ENCODE assay signal across 15 cellular contexts in genomic region chr6:159037746-159038290, GRCh38. TPM values are rescaled to one million over a fixed set of nuclear protein-coding genes. Genes with fewer than 3 reads are reported as not detected.
DNase-seq lines count a peak whose midpoint lies in the region; ATAC-seq and TF ChIP-seq lines count a peak whose summit lies in the region.
"Had no signal": no experiment of that assay in that cellular context is flagged by ENCODE, and none has a peak within 500 bp of the region (broad histone marks: within the 10 kb centered on the region; RNA-seq: fewer than 3 reads in every experiment).

No MANE protein-coding gene starts in this region.

- TF ChIP-seq CTCF in epithelial cell of esophagus (IDR thresholded peaks at IDR 0.05; ENCODE audit: insufficient read depth, low read depth, low read length, missing control alignments) (no peak), adrenal gland (IDR thresholded peaks at IDR 0.05) (no peak)

- no peaks in the 10 kb centered on the region for H3K27me3 Mint-ChIP-seq in activated naive CD4-positive, alpha-beta T cell treated with anti-CD3 and anti-CD28 coated beads for 36 hours (ENCODE audit: low read depth)
- H3K27me3 Mint-ChIP-seq in stimulated activated naive B cell treated with anti-CD40 and anti-IgM and Interleukin-4, amounts not matched to agents 10 μg/mL and 1 μg/mL and 100 μg/mL, for 72 hours: no peaks in the 10 kb centered on the region

- no peak for ATAC-seq in stimulated activated naive B cell treated with anti-CD40 and anti-IgM and Interleukin-4, amounts not matched to agents 10 μg/mL and 1 μg/mL and 100 μg/mL, for 72 hours (replicated peaks)
- no peak for ATAC-seq in HG03565 (IDR thresholded peaks at IDR 0.05; ENCODE audit: unreplicated experiment)

- CTCF ChIA-PET in activated naive CD4-positive, alpha-beta T cell treated with anti-CD3 and anti-CD28 coated beads for 36 hours (lab: Charles Lee): interaction anchor here (0.7 to 8.8 kb wide), 2 partner anchors 71 to 105 kb away, joined by 3 to 92 read pairs; no protein-coding TSS in a partner anchor

- H3K4me1 ChIP-seq in adrenal gland (replicated peaks in 1 of 2): peaks cover 0 to 3% of the 10 kb centered on the region in 2 donors

- H3K4me1 Mint-ChIP-seq in activated naive CD4-positive, alpha-beta T cell treated with anti-CD3 and anti-CD28 coated beads for 36 hours (ENCODE audit: low read depth): peaks cover 67% of the 10 kb centered on the region
- H3K4me1 Mint-ChIP-seq in stimulated activated naive B cell treated with anti-CD40 and anti-IgM and Interleukin-4, amounts not matched to agents 10 μg/mL and 1 μg/mL and 100 μg/mL, for 72 hours: peaks cover 35 to 90% of the 10 kb centered on the region in 2 donors

- no peak for TF ChIP-seq POLR2A in adrenal gland (IDR thresholded peaks at IDR 0.05)

- no peaks in the 10 kb centered on the region for H3K9me3 ChIP-seq in adrenal gland (replicated peaks in 1 of 3)

- H3K4me3 ChIP-seq in epithelial cell of esophagus (ENCODE audit: low read length): no peak overlapping the region
- H3K4me3 ChIP-seq in adrenal gland: no peak overlapping the region
- H3K4me3 ChIP-seq: hepatocyte had no signal

- H3K36me3 ChIP-seq in adrenal gland (replicated peaks in 1 of 2): no peaks in the 10 kb centered on the region

- H3K27me3 ChIP-seq in adrenal gland: no peaks in the 10 kb centered on the region
- H3K27me3 ChIP-seq: hepatocyte had no signal

- H3K9me3 Mint-ChIP-seq in activated naive CD4-positive, alpha-beta T cell treated with anti-CD3 and anti-CD28 coated beads for 36 hours: no peaks in the 10 kb centered on the region
- no peaks in the 10 kb centered on the region for H3K9me3 Mint-ChIP-seq in stimulated activated naive B cell treated with anti-CD40 and anti-IgM and Interleukin-4, amounts not matched to agents 10 μg/mL and 1 μg/mL and 100 μg/mL, for 72 hours

- DNase-seq in activated naive CD4-positive, alpha-beta T cell treated with anti-CD3 and anti-CD28 coated beads for 36 hours: no peak
- DNase-seq in activated naive CD4-positive, alpha-beta T cell treated with Interleukin-2 at 50 U/mL for 16 hours: no peak
- DNase-seq in NCI-H69 (lab: John Stamatoyannopoulos, UW) (peak; percentile 27), epithelial cell of esophagus (ENCODE audit: low read depth) (peak; percentile 61), T1000 (lab: John Stamatoyannopoulos, UW) (no peak), adrenal gland (no peak)
- DNase-seq in stimulated activated naive B cell treated with anti-CD40 and anti-IgM and Interleukin-4, amounts not matched to agents 10 μg/mL and 1 μg/mL and 100 μg/mL, for 72 hours: no peak
- DNase-seq: erythroblast; NCI-H1417; NCI-H510A treated with DMSO at 0.1 percent for 48 hours; SHP77; stimulated activated CD4-positive, alpha-beta T cell treated with anti-CD3 and anti-CD28 coated beads, Interleukin-2, amount 100 ng/mL, for 24 hours had no signal

- H3K27ac ChIP-seq in adrenal gland: no peak overlapping the region

- H3K36me3 Mint-ChIP-seq in activated naive CD4-positive, alpha-beta T cell treated with anti-CD3 and anti-CD28 coated beads for 36 hours (ENCODE audit: low read depth): peaks cover 78% of the 10 kb centered on the region
- peaks cover 56 to 62% of the 10 kb centered on the region in 2 donors for H3K36me3 Mint-ChIP-seq in stimulated activated naive B cell treated with anti-CD40 and anti-IgM and Interleukin-4, amounts not matched to agents 10 μg/mL and 1 μg/mL and 100 μg/mL, for 72 hours

- intact Hi-C loops in activated naive CD4-positive, alpha-beta T cell treated with anti-CD3 and anti-CD28 coated beads for 36 hours (cut with micrococcal nuclease): no loop called here
- intact Hi-C loops in adrenal gland (cut with DNase I): no loop called here

- peak overlapping the region; percentile 71 for H3K27ac Mint-ChIP-seq in activated naive CD4-positive, alpha-beta T cell treated with anti-CD3 and anti-CD28 coated beads for 36 hours
- peak overlapping the region; percentile 86 for H3K27ac Mint-ChIP-seq in stimulated activated naive B cell treated with anti-CD40 and anti-IgM and Interleukin-4, amounts not matched to agents 10 μg/mL and 1 μg/mL and 100 μg/mL, for 72 hours

- WGBS in adrenal gland, 4 donors: 65 to 74% (median 71%) methylated on average over 5 of the region's 5 CpGs

- H3K4me3 Mint-ChIP-seq in activated naive CD4-positive, alpha-beta T cell treated with anti-CD3 and anti-CD28 coated beads for 36 hours: no peak overlapping the region
- peak overlapping the region; percentile 50 to 74 for H3K4me3 Mint-ChIP-seq in stimulated activated naive B cell treated with anti-CD40 and anti-IgM and Interleukin-4, amounts not matched to agents 10 μg/mL and 1 μg/mL and 100 μg/mL, for 72 hours

RNA-seq across cellular contexts. Expression of gene TAGAP, which starts 7.0 kb away (rescaled TPM):
- total RNA-seq in activated naive CD4-positive, alpha-beta T cell treated with anti-CD3 and anti-CD28 coated beads for 36 hours: 10 to 100 TPM; 79.6 to 82.6 TPM
- total RNA-seq in adrenal gland: 1 to 10 TPM; 2.2 to 7.3 (median 4.0) TPM
- polyA plus RNA-seq in adrenal gland: 1 to 10 TPM; 1.0 to 1.4 (median 1.3) TPM
- total RNA-seq: lung microvascular endothelial cell had no signal

RNA-seq across cellular contexts. Expression of gene RSPH3, which starts 37.8 kb away (rescaled TPM):
- 1 to 10 TPM; 3.0 to 3.2 TPM for total RNA-seq in activated naive CD4-positive, alpha-beta T cell treated with anti-CD3 and anti-CD28 coated beads for 36 hours
- total RNA-seq in adrenal gland: 10 to 100 TPM; 10.1 to 20.5 (median 14.0) TPM
- 10 to 100 TPM in 1 of 3 donors, 1 to 10 TPM in 2; 3.4 to 13.6 (median 5.1) TPM for polyA plus RNA-seq in adrenal gland

Comparison
In these comparisons a context has a peak if more than half of its experiments do, and no peak if none do; other contexts are left out.
1. DNase-seq: peak in NCI-H69 (single experiment) and epithelial cell of esophagus (single experiment); none in activated naive CD4-positive, alpha-beta T cell treated with anti-CD3 and anti-CD28 coated beads for 36 hours (single experiment), activated naive CD4-positive, alpha-beta T cell treated with Interleukin-2 at 50 U/mL for 16 hours (single experiment), stimulated activated naive B cell treated with anti-CD40 and anti-IgM and Interleukin-4, amounts not matched to agents 10 μg/mL and 1 μg/mL and 100 μg/mL, for 72 hours (single experiment), T1000 (single experiment) and adrenal gland (0 of 7).
2. RNA of gene TAGAP, which starts 7.0 kb away (total RNA-seq): 79.6 to 82.6 TPM in activated naive CD4-positive, alpha-beta T cell treated with anti-CD3 and anti-CD28 coated beads for 36 hours; 2.2 to 7.3 TPM in adrenal gland; every median in the first group is over 4 times any median in the second.